Comparison of ENCODE assay signal across 1 cellular context in genomic region chr1:201354151-201354900, GRCh38.
TF ChIP-seq lines count a peak whose summit lies in the region.

No MANE protein-coding gene starts in this region.

TF ChIP-seq in H1, 55 proteins besides CTCF, POLR2A, EP300 and RAD21:
- no peak for TF ChIP-seq CEBPB (IDR thresholded peaks at IDR 0.05; ENCODE audit: low read depth, low read length)
- TF ChIP-seq JUND (IDR thresholded peaks at IDR 0.05; ENCODE audit: low read length): no peak
- no peak for TF ChIP-seq MAX (IDR thresholded peaks at IDR 0.05)
- TF ChIP-seq TEAD4 (IDR thresholded peaks at IDR 0.05; ENCODE audit: low read depth, low read length): no peak
- TF ChIP-seq JUN (IDR thresholded peaks at IDR 0.05; ENCODE audit: low read depth, low read length): no peak
- no peak for TF ChIP-seq SIRT6 (IDR thresholded peaks at IDR 0.05; ENCODE audit: low read length)
- no peak for TF ChIP-seq BACH1 (IDR thresholded peaks at IDR 0.05; ENCODE audit: low read length)
- TF ChIP-seq TBP (IDR thresholded peaks at IDR 0.05; ENCODE audit: low read depth, low read length): no peak
- TF ChIP-seq SP1 (IDR thresholded peaks at IDR 0.05; ENCODE audit: low read depth, low read length): no peak
- no peak for TF ChIP-seq SAP30 (IDR thresholded peaks at IDR 0.05; ENCODE audit: insufficient read depth, insufficient replicate concordance, low read length)
- no peak for TF ChIP-seq ATF3 (IDR thresholded peaks at IDR 0.05; ENCODE audit: insufficient read depth, low read depth, low read length)
